In genomic region chr20:59670786-59671492, GRCh38 we compare ENCODE assay signal across 21 cellular contexts.
DNase-seq lines count a peak whose midpoint lies in the region; ATAC-seq lines count a peak whose summit lies in the region.
"Had no signal": no experiment of that assay in that cellular context is flagged by ENCODE, and none has a peak within 500 bp of the region (broad histone marks: within the 10 kb centered on the region; RNA-seq: fewer than 3 reads in every experiment).

No MANE protein-coding gene starts in this region.

- CTCF ChIA-PET in activated CD8-positive, alpha-beta memory T cell treated with anti-CD3 and anti-CD28 coated beads, Interleukin-2, amount 10 ng/mL, durations not matched to agents 7 days and 5 days (lab: Charles Lee): no interaction called here

- no peaks in the 10 kb centered on the region for H3K27me3 Mint-ChIP-seq in activated CD8-positive, alpha-beta memory T cell treated with anti-CD3 and anti-CD28 coated beads, Interleukin-2, amount 10 ng/mL, durations not matched to agents 7 days and 5 days

- no peaks in the 10 kb centered on the region for H3K4me1 Mint-ChIP-seq in activated CD8-positive, alpha-beta memory T cell treated with anti-CD3 and anti-CD28 coated beads, Interleukin-2, amount 10 ng/mL, durations not matched to agents 7 days and 5 days
- H3K4me1 Mint-ChIP-seq: IgD-negative memory B cell had no signal

- DNase-seq in activated CD8-positive, alpha-beta memory T cell treated with anti-CD3 and anti-CD28 coated beads, Interleukin-2, amount 10 ng/mL, durations not matched to agents 7 days and 5 days: peak; percentile 29
- DNase-seq in activated CD8-positive, alpha-beta memory T cell treated with anti-CD3 and anti-CD28 coated beads, Interleukin-2, amount 50 U/mL, for 4 hours: no peak
- peak; percentile 84 for DNase-seq in cerebellar cortex (ENCODE audit: low spot score)
- peak; percentile 34 for DNase-seq in islet precursor cell
- no peak for DNase-seq in GOT3 (lab: John Stamatoyannopoulos, UW)
- DNase-seq in NCI-H345 treated with DMSO at 0.1 percent for 48 hours (lab: John Stamatoyannopoulos, UW; ENCODE audit: unreplicated experiment): no peak
- DNase-seq in NCI-H2029 (lab: John Stamatoyannopoulos, UW): no peak
- DNase-seq: 8988T, GM23248, MV-4-11, NCI-H1105 treated with DMSO at 0.1 percent for 48 hours, NCI-H2081, NCI-H2171, NCI-H526 treated with DMSO at 0.1 percent for 48 hours, OCI-M1 had no signal

- no peak overlapping the region for H3K4me3 Mint-ChIP-seq in activated CD8-positive, alpha-beta memory T cell treated with anti-CD3 and anti-CD28 coated beads, Interleukin-2, amount 10 ng/mL, durations not matched to agents 7 days and 5 days
- H3K4me3 Mint-ChIP-seq: CD14-positive monocyte, IgD-negative memory B cell had no signal

- ATAC-seq in activated CD8-positive, alpha-beta memory T cell treated with anti-CD3 and anti-CD28 coated beads, Interleukin-2, amount 10 ng/mL, durations not matched to agents 7 days and 5 days: no peak
- ATAC-seq: HCT116, Right ventricle myocardium inferior had no signal

- H3K9me3 Mint-ChIP-seq in activated CD8-positive, alpha-beta memory T cell treated with anti-CD3 and anti-CD28 coated beads, Interleukin-2, amount 10 ng/mL, durations not matched to agents 7 days and 5 days (ENCODE audit: low read depth): no peaks in the 10 kb centered on the region

- no peak overlapping the region for H3K27ac Mint-ChIP-seq in activated CD8-positive, alpha-beta memory T cell treated with anti-CD3 and anti-CD28 coated beads, Interleukin-2, amount 10 ng/mL, durations not matched to agents 7 days and 5 days
- H3K27ac Mint-ChIP-seq: CD14-positive monocyte, IgD-negative memory B cell had no signal

- H3K36me3 Mint-ChIP-seq in activated CD8-positive, alpha-beta memory T cell treated with anti-CD3 and anti-CD28 coated beads, Interleukin-2, amount 10 ng/mL, durations not matched to agents 7 days and 5 days: no peaks in the 10 kb centered on the region
- H3K36me3 Mint-ChIP-seq: CD14-positive monocyte, IgD-negative memory B cell had no signal

- peak overlapping the region; percentile 59 for H3K27ac ChIP-seq in temporal lobe (ENCODE audit: low read depth, low read length)
- H3K27ac ChIP-seq: GM23248, SJSA1 had no signal

Comparison
In these comparisons a context has a peak if more than half of its experiments do, and no peak if none do; other contexts are left out.
1. DNase-seq: peak in activated CD8-positive, alpha-beta memory T cell treated with anti-CD3 and anti-CD28 coated beads, Interleukin-2, amount 10 ng/mL, durations not matched to agents 7 days and 5 days (single experiment), cerebellar cortex (single experiment) and islet precursor cell (single experiment); none in activated CD8-positive, alpha-beta memory T cell treated with anti-CD3 and anti-CD28 coated beads, Interleukin-2, amount 50 U/mL, for 4 hours (single experiment), GOT3 (single experiment), NCI-H345 treated with DMSO at 0.1 percent for 48 hours (single experiment) and NCI-H2029 (single experiment).